19 cellular contexts compared by ENCODE assay signal in the genomic region with DNA sequence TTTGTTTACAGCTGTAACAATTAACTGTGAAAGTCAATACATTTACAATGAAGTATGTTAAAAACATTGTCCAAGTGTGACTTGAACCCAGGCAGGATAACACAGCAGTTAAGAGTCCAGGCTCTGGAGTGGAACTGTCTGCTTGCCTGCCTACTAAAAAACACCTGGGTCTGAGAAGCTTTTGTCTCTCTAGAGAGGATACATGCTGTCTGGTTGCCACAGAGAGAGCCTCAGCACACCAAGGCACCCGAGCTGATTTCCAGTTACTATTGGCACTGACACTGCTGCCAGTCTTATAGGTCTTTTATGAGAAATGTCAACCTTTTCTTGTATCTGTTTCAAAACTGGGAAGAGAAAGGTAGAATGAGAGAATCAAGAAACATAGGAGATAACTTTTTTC.
"Had no signal": no experiment of that assay in that cellular context is flagged by ENCODE, and none has a peak within 500 bp of the region (broad histone marks: within the 10 kb centered on the region; RNA-seq: fewer than 3 reads in every experiment).

No MANE protein-coding gene starts in this region.

- H3K27me3 Mint-ChIP-seq: type B pancreatic cell had no signal

- H3K36me3 ChIP-seq: left lung, lower lobe of right lung, spleen, suprapubic skin, thyroid gland had no signal

- H3K27me3 ChIP-seq: left lung, spleen, suprapubic skin, thyroid gland had no signal

- H3K27ac ChIP-seq: left lung, lower lobe of right lung, spleen, suprapubic skin, thyroid gland had no signal

- FAIRE-seq: endometrium, frontal cortex, urothelium cell line had no signal

- H3K9me3 ChIP-seq: left lung, lower lobe of right lung, spleen, suprapubic skin, thyroid gland had no signal

- ATAC-seq: esophagus mucosa; left lung; lower lobe of right lung; naive thymus-derived CD8-positive, alpha-beta T cell; sciatic nerve had no signal

- H3K4me3 ChIP-seq: left lung, lower lobe of right lung, spleen, suprapubic skin, thyroid gland had no signal

- DNase-seq: effector memory CD4-positive, alpha-beta T cell; islet precursor cell; left lung; lower lobe of right lung; naive thymus-derived CD8-positive, alpha-beta T cell; posterior cingulate gyrus; spleen; stimulated activated CD4-positive, alpha-beta T cell treated with anti-CD3 and anti-CD28 coated beads, Interleukin-15, amount 100 ng/mL, for 24 hours; stimulated activated CD4-positive, alpha-beta T cell treated with anti-CD3 and anti-CD28 coated beads, Interleukin-1b, Interleukin-23, amount 100 ng/mL, for 48 hours; stimulated activated CD4-positive, alpha-beta T cell treated with anti-CD3 and anti-CD28 coated beads, Interleukin-4, amount 100 ng/mL, for 24 hours; stimulated activated naive CD4-positive, alpha-beta T cell; thyroid gland had no signal

- H3K4me3 Mint-ChIP-seq: naive thymus-derived CD8-positive, alpha-beta T cell; type B pancreatic cell had no signal

- H3K36me3 Mint-ChIP-seq: naive thymus-derived CD8-positive, alpha-beta T cell; type B pancreatic cell had no signal

- H3K4me1 ChIP-seq: left lung, lower lobe of right lung, suprapubic skin, thyroid gland had no signal

- H3K9me3 Mint-ChIP-seq: naive thymus-derived CD8-positive, alpha-beta T cell; type B pancreatic cell had no signal

- H3K27ac Mint-ChIP-seq: type B pancreatic cell had no signal
